In genomic region chr9:116945817-116946216, GRCh38 we compare ENCODE assay signal across 21 cellular contexts.
DNase-seq lines count a peak whose midpoint lies in the region; ATAC-seq and TF ChIP-seq lines count a peak whose summit lies in the region.
"Had no signal": no experiment of that assay in that cellular context is flagged by ENCODE, and none has a peak within 500 bp of the region (broad histone marks: within the 10 kb centered on the region; RNA-seq: fewer than 3 reads in every experiment).

No MANE protein-coding gene starts in this region.

- no peak for TF ChIP-seq POLR2A in GM18505 (IDR thresholded peaks at IDR 0.05; ENCODE audit: borderline replicate concordance, extremely low read depth, insufficient read depth, insufficient read length)

- H3K27ac ChIP-seq in right atrium auricular region (no peak overlapping the region), psoas muscle (no peak overlapping the region)
- H3K27ac ChIP-seq: A549, breast epithelium, KMS-11 had no signal

- H3K4me3 ChIP-seq in right atrium auricular region (no peak overlapping the region), psoas muscle (no peak overlapping the region)
- H3K4me3 ChIP-seq: A549, breast epithelium, thoracic aorta had no signal

- no peaks in the 10 kb centered on the region for H3K4me1 Mint-ChIP-seq in stimulated activated memory B cell treated with anti-CD40 and anti-IgM and Interleukin-4, amounts not matched to agents 10 μg/mL and 1 μg/mL and 100 μg/mL, for 72 hours
- H3K4me1 Mint-ChIP-seq: activated CD4-positive, alpha-beta T cell treated with anti-CD3 and anti-CD28 coated beads for 36 hours; activated naive CD4-positive, alpha-beta T cell treated with anti-CD3 and anti-CD28 coated beads, Interleukin-2, amount 50 U/mL, for 24 hours; naive B cell had no signal

- no peaks in the 10 kb centered on the region for H3K36me3 ChIP-seq in right atrium auricular region
- H3K36me3 ChIP-seq in psoas muscle (ENCODE audit: insufficient read depth in 1 of 2, low read depth in 1 of 2) = no peaks in the 10 kb centered on the region
- H3K36me3 ChIP-seq: breast epithelium, thoracic aorta had no signal

- 47 to 58% (median 53%) methylated on average over 2 of the region's 2 CpGs for WGBS in psoas muscle, 3 donors

- H3K9me3 ChIP-seq in right atrium auricular region (no peaks in the 10 kb centered on the region), psoas muscle (no peaks in the 10 kb centered on the region)
- H3K9me3 ChIP-seq: A549, breast epithelium, thoracic aorta had no signal

- H3K4me1 ChIP-seq in right atrium auricular region = no peaks in the 10 kb centered on the region
- no peaks in the 10 kb centered on the region for H3K4me1 ChIP-seq in psoas muscle
- H3K4me1 ChIP-seq: A549, breast epithelium had no signal

- H3K36me3 Mint-ChIP-seq in stimulated activated memory B cell treated with anti-CD40 and anti-IgM and Interleukin-4, amounts not matched to agents 10 μg/mL and 1 μg/mL and 100 μg/mL, for 72 hours = no peaks in the 10 kb centered on the region
- H3K36me3 Mint-ChIP-seq: naive B cell had no signal

- no peaks in the 10 kb centered on the region for H3K27me3 Mint-ChIP-seq in stimulated activated memory B cell treated with anti-CD40 and anti-IgM and Interleukin-4, amounts not matched to agents 10 μg/mL and 1 μg/mL and 100 μg/mL, for 72 hours
- H3K27me3 Mint-ChIP-seq: activated naive CD4-positive, alpha-beta T cell treated with anti-CD3 and anti-CD28 coated beads, Interleukin-2, amount 50 U/mL, for 24 hours had no signal

- no peaks in the 10 kb centered on the region for H3K9me3 Mint-ChIP-seq in stimulated activated memory B cell treated with anti-CD40 and anti-IgM and Interleukin-4, amounts not matched to agents 10 μg/mL and 1 μg/mL and 100 μg/mL, for 72 hours

- ATAC-seq in Right ventricle myocardium inferior = peak; percentile 57
- peak; percentile 52 for ATAC-seq in stimulated activated memory B cell treated with anti-CD40 and anti-IgM and Interleukin-4, amounts not matched to agents 10 μg/mL and 1 μg/mL and 100 μg/mL, for 72 hours
- no peak for ATAC-seq in GM18505 (IDR thresholded peaks at IDR 0.05; ENCODE audit: unreplicated experiment)
- ATAC-seq in psoas muscle = no peak
- ATAC-seq: A549; activated CD4-positive, alpha-beta T cell treated with anti-CD3 and anti-CD28 coated beads for 36 hours; left lobe of liver had no signal

- H3K27me3 ChIP-seq in right atrium auricular region (no peaks in the 10 kb centered on the region), psoas muscle (ENCODE audit: insufficient read depth in 3 of 3, low read length in 2 of 3) (peaks cover 0 to 3% (median 0%) of the 10 kb centered on the region in 3 donors)
- H3K27me3 ChIP-seq: breast epithelium had no signal

- DNase-seq in Right ventricle myocardium inferior (ENCODE audit: missing footprints) (no peak), right atrium auricular region (ENCODE audit: low spot score) (no peak), KBM-7 (peak; percentile 25), UCSD-AML1 (lab: John Stamatoyannopoulos, UW; ENCODE audit: unreplicated experiment) (peak; percentile 12), psoas muscle (no peak)
- DNase-seq in activated naive CD4-positive, alpha-beta T cell treated with Interleukin-2 at 50 U/mL for 16 hours = no peak
- DNase-seq: activated CD4-positive, alpha-beta T cell treated with anti-CD3 and anti-CD28 coated beads for 36 hours; naive B cell; NCI-H1694 treated with DMSO at 0.1 percent for 48 hours; NCI-H524 treated with DMSO at 0.1 percent for 48 hours; retina; RPMI8226; stimulated activated CD4-positive, alpha-beta T cell treated with anti-CD3 and anti-CD28 coated beads, Interleukin-2, amount 100 ng/mL, for 24 hours had no signal

- in situ Hi-C loops in KBM-7 (cut with MboI; ENCODE audit: low pct_unique_long_range_greater_than_20kb, low sequenced_read_pairs) = no loop called here

- TF ChIP-seq CTCF in right atrium auricular region (IDR thresholded peaks at IDR 0.05) = no peak
- no peak for TF ChIP-seq CTCF in psoas muscle (IDR thresholded peaks at IDR 0.05)

- H3K27ac Mint-ChIP-seq in stimulated activated memory B cell treated with anti-CD40 and anti-IgM and Interleukin-4, amounts not matched to agents 10 μg/mL and 1 μg/mL and 100 μg/mL, for 72 hours = no peak overlapping the region
- H3K27ac Mint-ChIP-seq: activated CD4-positive, alpha-beta T cell treated with anti-CD3 and anti-CD28 coated beads for 36 hours; activated naive CD4-positive, alpha-beta T cell treated with anti-CD3 and anti-CD28 coated beads, Interleukin-2, amount 50 U/mL, for 24 hours; naive B cell had no signal

- no peak overlapping the region for H3K4me3 Mint-ChIP-seq in stimulated activated memory B cell treated with anti-CD40 and anti-IgM and Interleukin-4, amounts not matched to agents 10 μg/mL and 1 μg/mL and 100 μg/mL, for 72 hours
- H3K4me3 Mint-ChIP-seq: activated CD4-positive, alpha-beta T cell treated with anti-CD3 and anti-CD28 coated beads for 36 hours; activated naive CD4-positive, alpha-beta T cell treated with anti-CD3 and anti-CD28 coated beads, Interleukin-2, amount 50 U/mL, for 24 hours; naive B cell had no signal

- intact Hi-C loops in Right ventricle myocardium inferior (cut with DNase I) (no loop called here), psoas muscle (cut with DNase I) (no loop called here)

Comparison
In these comparisons a context has a peak if more than half of its experiments do, and no peak if none do; other contexts are left out.
1. ATAC-seq: peak in Right ventricle myocardium inferior (single experiment) and stimulated activated memory B cell treated with anti-CD40 and anti-IgM and Interleukin-4, amounts not matched to agents 10 μg/mL and 1 μg/mL and 100 μg/mL, for 72 hours (single experiment); none in GM18505 (single experiment) and psoas muscle (0 of 4).
2. DNase-seq: peak in KBM-7 (single experiment) and UCSD-AML1 (single experiment); none in Right ventricle myocardium inferior (single experiment), right atrium auricular region (single experiment), activated naive CD4-positive, alpha-beta T cell treated with Interleukin-2 at 50 U/mL for 16 hours (single experiment) and psoas muscle (0 of 2).